Comparison of ENCODE assay signal across 19 cellular contexts in genomic region chr10:98852686-98853085, GRCh38.
DNase-seq lines count a peak whose midpoint lies in the region; ATAC-seq and TF ChIP-seq lines count a peak whose summit lies in the region.
"Had no signal": no experiment of that assay in that cellular context is flagged by ENCODE, and none has a peak within 500 bp of the region (broad histone marks: within the 10 kb centered on the region; RNA-seq: fewer than 3 reads in every experiment).

No MANE protein-coding gene starts in this region.

- DNase-seq in GM12865 (ENCODE audit: low read depth): peak; percentile 2
- no peak for DNase-seq in LNCaP clone FGC (ENCODE audit: low read depth)
- no peak for DNase-seq in nephron progenitor cell
- DNase-seq in HCEC 1CT: no peak
- DNase-seq: activated CD4-positive, alpha-beta T cell treated with anti-CD3 and anti-CD28 coated beads, Interleukin-2, amount 50 U/mL, for 1 hour; activated naive CD4-positive, alpha-beta T cell treated with anti-CD3 and anti-CD28 coated beads, Interleukin-2, amount 50 U/mL, for 16 hours; activated T-cell treated with anti-CD3 and anti-CD28 coated beads for 4 hours; DMS153; left ventricle myocardium superior; NCI-H1930; NCI-H510A; pancreas had no signal

- no peak overlapping the region for H3K27ac Mint-ChIP-seq in nephron progenitor cell
- H3K27ac Mint-ChIP-seq: B cell had no signal

- peaks cover 6% of the 10 kb centered on the region for H3K27me3 Mint-ChIP-seq in nephron progenitor cell (ENCODE audit: low read depth, poor library complexity)

- H3K4me1 Mint-ChIP-seq in nephron progenitor cell: no peaks in the 10 kb centered on the region
- H3K4me1 Mint-ChIP-seq: B cell had no signal

- no peak overlapping the region for H3K27ac ChIP-seq in VCaP
- H3K27ac ChIP-seq: pancreas, skin epidermis, suprapubic skin had no signal

- TF ChIP-seq CTCF in GM12865 (IDR thresholded peaks at IDR 0.05; ENCODE audit: insufficient read depth, low read depth, low read length, missing control alignments) (no peak), LNCaP clone FGC (IDR thresholded peaks at IDR 0.05; ENCODE audit: control insufficient read depth, extremely low read depth, insufficient read depth) (peak; percentile 27), VCaP (conservative IDR thresholded peaks at IDR 0.05) (peak; percentile 58), nephron progenitor cell (IDR thresholded peaks at IDR 0.05) (peak; percentile 29)

- H3K4me3 ChIP-seq in GM12865 (ENCODE audit: low read depth, low read length) (no peak overlapping the region), LNCaP clone FGC (ENCODE audit: low read depth, low read length) (no peak overlapping the region)
- H3K4me3 ChIP-seq: pancreas, skin epidermis, suprapubic skin had no signal

- no peaks in the 10 kb centered on the region for H3K9me3 Mint-ChIP-seq in nephron progenitor cell

- no peak overlapping the region for H3K4me3 Mint-ChIP-seq in nephron progenitor cell
- H3K4me3 Mint-ChIP-seq: B cell had no signal

- H3K36me3 Mint-ChIP-seq in nephron progenitor cell (ENCODE audit: low read depth): no peaks in the 10 kb centered on the region

- ATAC-seq in HG02642 (IDR thresholded peaks at IDR 0.05; ENCODE audit: poor library complexity, unreplicated experiment) (no peak), GM18517 (IDR thresholded peaks at IDR 0.05; ENCODE audit: unreplicated experiment) (no peak), GM18861 (IDR thresholded peaks at IDR 0.05; ENCODE audit: unreplicated experiment) (no peak)
- ATAC-seq: left ventricle myocardium superior, pancreas had no signal
